In genomic region chr5:147946658-147947284, GRCh38 we compare ENCODE assay signal across 1 cellular context.
A peak's percentile ranks its signal among the peaks of the same experiment; 100 is the strongest.
TF ChIP-seq lines count a peak whose summit lies in the region.
"Not testable (repeated sequence)": the region's sequence is repeated elsewhere in the genome, so short reads cannot be mapped to it uniquely, and the experiment has no call there.

No MANE protein-coding gene starts in this region.

TF ChIP-seq in K562, 482 proteins besides CTCF, POLR2A, EP300 and RAD21:
- TF ChIP-seq ZBTB40 (IDR thresholded peaks at IDR 0.05) (0 out of 2 replicates have a peak, but pooled peaks have one; percentile 19), NRF1 (conservative IDR thresholded peaks at IDR 0.05 in 1 of 2, IDR thresholded peaks at IDR 0.05 in 1 of 2) (peak in 1 of 2 experiments; percentile 45; a peak in 2 of 4 replicates), POLR2H (tag; IDR thresholded peaks at IDR 0.05; ENCODE audit: low read depth) (peak; percentile 65), YY1 (IDR thresholded peaks at IDR 0.05; ENCODE audit: borderline replicate concordance in 1 of 3, control insufficient read depth in 1 of 3, extremely low read depth in 1 of 3, insufficient read depth in 3 of 3, insufficient read length in 1 of 3, insufficient replicate concordance in 2 of 3, low read depth in 1 of 3, low read length in 2 of 3) (peak in 1 of 3 experiments; percentile 74), PKNOX1 (IDR thresholded peaks at IDR 0.05) (0 out of 2 replicates have a peak, but pooled peaks have one; percentile 16), NFRKB (IDR thresholded peaks at IDR 0.05; ENCODE audit: low read depth) (peak; percentile 73; the same call in 1 of the 2 replicates)
- TF ChIP-seq ZBTB40 (CRISPR knock-in tag; IDR thresholded peaks at IDR 0.05) = not testable (repeated sequence)
